In the genomic region with DNA sequence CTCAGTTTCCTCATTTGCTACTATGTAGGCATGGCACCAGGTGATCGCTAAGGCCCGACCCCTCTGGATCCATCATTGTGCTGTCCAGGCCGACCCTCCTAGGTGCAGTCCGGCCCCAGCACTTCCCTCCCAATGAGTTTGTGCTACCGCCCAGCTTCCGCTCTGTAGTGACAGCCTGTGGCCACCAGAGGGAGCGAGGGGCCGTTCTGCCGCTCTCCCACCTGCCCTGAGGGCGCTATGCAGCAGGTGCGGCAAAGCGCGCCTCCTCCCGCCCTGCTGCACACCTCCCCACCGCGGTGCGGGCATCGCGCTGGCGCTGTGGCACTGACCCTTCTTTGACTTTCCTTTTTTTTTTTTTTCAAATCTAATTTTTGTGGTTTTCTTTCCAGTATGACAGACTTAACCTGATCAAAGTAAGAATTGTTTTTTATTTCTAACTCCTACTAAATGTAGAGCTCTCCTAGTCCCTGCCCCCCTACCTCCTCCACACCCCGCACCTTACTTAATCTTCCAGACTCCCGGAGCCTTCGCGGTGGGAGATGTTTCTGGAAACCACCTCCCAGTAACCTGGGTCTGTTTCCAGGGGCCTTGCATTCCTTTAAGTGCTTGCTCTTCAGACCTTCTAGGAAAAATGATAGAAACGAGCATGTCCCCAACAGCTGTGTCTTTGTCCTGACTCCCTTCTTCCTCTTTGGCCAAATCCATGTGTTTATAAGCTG, we compare ENCODE assay signal across 9 cellular contexts.
DNase-seq lines count a peak whose midpoint lies in the region; ATAC-seq and TF ChIP-seq lines count a peak whose summit lies in the region.
"Had no signal": no experiment of that assay in that cellular context is flagged by ENCODE, and none has a peak within 500 bp of the region (broad histone marks: within the 10 kb centered on the region; RNA-seq: fewer than 3 reads in every experiment).

No MANE protein-coding gene starts in this region.

- no peak overlapping the region for H3K4me3 ChIP-seq in NT2/D1 (ENCODE audit: insufficient read length, low read depth)

- peaks cover 26% of the 10 kb centered on the region for H3K4me1 ChIP-seq in NT2/D1 (ENCODE audit: insufficient read depth, insufficient read length)

- H3K9ac ChIP-seq in NT2/D1 (ENCODE audit: insufficient read length, low read depth): no peak overlapping the region

- H3K27me3 ChIP-seq in NT2/D1 (ENCODE audit: insufficient read depth, insufficient read length): no peaks in the 10 kb centered on the region

- no peaks in the 10 kb centered on the region for H3K9me3 ChIP-seq in NT2/D1 (ENCODE audit: insufficient read depth, low read length)

- ATAC-seq in GM19324 (IDR thresholded peaks at IDR 0.05; ENCODE audit: low FRiP score, unreplicated experiment) (peak; percentile 73), HG03354 (IDR thresholded peaks at IDR 0.05; ENCODE audit: poor library complexity, severe bottlenecking, unreplicated experiment) (peak; percentile 87)

- DNase-seq in NT2/D1 (ENCODE audit: low read depth, low spot score) (peak; percentile 49), fibroblast of peridontal ligament (ENCODE audit: extremely low read depth) (peak; percentile 18), occipital lobe (lab: John Stamatoyannopoulos, UW) (peak; percentile 25), type B pancreatic cell (ENCODE audit: extremely low spot score, unreplicated experiment) (peak; percentile 81)
- peak; percentile 70 for DNase-seq in activated T-cell treated with anti-CD3 and anti-CD28 coated beads, Interleukin-2, amount 50 U/mL, for 1 hour

- H3K27me3 Mint-ChIP-seq in type B pancreatic cell: peaks cover 16% of the 10 kb centered on the region

- TF ChIP-seq CTCF in C4-2B (conservative IDR thresholded peaks at IDR 0.05): peak; percentile 98
- TF ChIP-seq CTCF in type B pancreatic cell (conservative IDR thresholded peaks at IDR 0.05): peak; percentile 92

- peaks cover 19% of the 10 kb centered on the region for H3K4me1 Mint-ChIP-seq in type B pancreatic cell (ENCODE audit: unreplicated experiment)

- no peak overlapping the region for H3K27ac Mint-ChIP-seq in type B pancreatic cell
- H3K27ac Mint-ChIP-seq: IgD-negative memory B cell had no signal

- peak overlapping the region; percentile 20 for H3K4me3 Mint-ChIP-seq in type B pancreatic cell

- H3K9me3 Mint-ChIP-seq in type B pancreatic cell: no peaks in the 10 kb centered on the region
- H3K9me3 Mint-ChIP-seq: IgD-negative memory B cell had no signal

- no peaks in the 10 kb centered on the region for H3K36me3 ChIP-seq in NT2/D1 (ENCODE audit: insufficient read depth, insufficient read length, low read length)

- peaks cover 5% of the 10 kb centered on the region for H3K36me3 Mint-ChIP-seq in type B pancreatic cell

- no peak overlapping the region for H3K27ac ChIP-seq in C4-2B

Comparison
In these comparisons a context has a peak if more than half of its experiments do, and no peak if none do; other contexts are left out.
1. DNase-seq: peak in every context shown above with its lines; median percentile 81 in type B pancreatic cell; 70 in activated T-cell treated with anti-CD3 and anti-CD28 coated beads, Interleukin-2, amount 50 U/mL, for 1 hour; 49 in NT2/D1; 25 in occipital lobe; 18 in fibroblast of peridontal ligament.